ENCODE assay signal across 15 cellular contexts in genomic region chr18:31099490-31100230, GRCh38. TPM values are rescaled to one million over a fixed set of nuclear protein-coding genes. Genes with fewer than 3 reads are reported as not detected.
DNase-seq lines count a peak whose midpoint lies in the region; ATAC-seq and FAIRE-seq lines count a peak whose summit lies in the region.
"Had no signal": no experiment of that assay in that cellular context is flagged by ENCODE, and none has a peak within 500 bp of the region (broad histone marks: within the 10 kb centered on the region; RNA-seq: fewer than 3 reads in every experiment).

No MANE protein-coding gene starts in this region.

- H3K27ac ChIP-seq in HUES6 (ENCODE audit: low read depth, low read length), result no peak overlapping the region
- H3K27ac ChIP-seq in subcutaneous abdominal adipose tissue (ENCODE audit: low read depth, low read length), result no peak overlapping the region

- H3K36me3 ChIP-seq in HUES6 (ENCODE audit: control insufficient read depth, insufficient read depth, low read length), result no peaks in the 10 kb centered on the region
- H3K36me3 ChIP-seq in subcutaneous abdominal adipose tissue (ENCODE audit: control insufficient read depth in 5 of 5, insufficient read depth in 5 of 5, low read length in 5 of 5), result no peaks in the 10 kb centered on the region

- H3K9ac ChIP-seq in HUES6 (ENCODE audit: low read length), result peak overlapping the region; percentile 83
- no peak overlapping the region for H3K9ac ChIP-seq in subcutaneous abdominal adipose tissue (ENCODE audit: low read length in 5 of 5)

- peaks cover 29% of the 10 kb centered on the region for H3K4me1 ChIP-seq in HUES6 (ENCODE audit: control insufficient read depth, insufficient read depth, low read length)
- peaks cover 0 to 23% (median 18%) of the 10 kb centered on the region in 5 donors for H3K4me1 ChIP-seq in subcutaneous abdominal adipose tissue (ENCODE audit: control insufficient read depth in 5 of 5, insufficient read depth in 5 of 5, low read length in 5 of 5)

- ATAC-seq in left colon, result peak; percentile 59
- ATAC-seq: sciatic nerve; stimulated activated naive CD8-positive, alpha-beta T cell treated with anti-CD3 and anti-CD28 coated beads, Interleukin-15, amount 100 ng/mL, for 72 hours had no signal

- H3K27me3 ChIP-seq in HUES6 (ENCODE audit: control insufficient read depth, insufficient read depth, low read length), result no peaks in the 10 kb centered on the region
- peaks cover 0 to 4% (median 0%) of the 10 kb centered on the region in 5 donors for H3K27me3 ChIP-seq in subcutaneous abdominal adipose tissue (ENCODE audit: control insufficient read depth in 5 of 5, insufficient read depth in 4 of 5, low read length in 5 of 5)

- FAIRE-seq in colon (lab: Jason Lieb, UNC), result peak; percentile 55

- intact Hi-C loops in left colon (cut with DNase I, micrococcal nuclease), result no loop called here

- peak; percentile 26 to 29 for DNase-seq in left colon
- no peak for DNase-seq in middle frontal gyrus (ENCODE audit: extremely low spot score, low spot score)
- no peak for DNase-seq in activated naive CD4-positive, alpha-beta T cell treated with anti-CD3 and anti-CD28 coated beads, Interleukin-2, amount 50 U/mL, for 16 hours
- DNase-seq in SW 1271 (lab: John Stamatoyannopoulos, UW), result no peak
- DNase-seq: activated naive CD8-positive, alpha-beta T cell treated with anti-CD3 and anti-CD28 coated beads for 36 hours; CD4-positive, alpha-beta T cell; mesenchymal stem cell; NCI-H146; NCI-H774; SHP77; stimulated activated naive CD8-positive, alpha-beta T cell treated with anti-CD3 and anti-CD28 coated beads, Interleukin-15, amount 100 ng/mL, for 72 hours had no signal

- H3K4me3 ChIP-seq in HUES6 (ENCODE audit: low read depth, low read length) (peak overlapping the region; percentile 86), subcutaneous abdominal adipose tissue (ENCODE audit: low read depth in 1 of 5, low read length in 5 of 5) (peak overlapping the region in 4 of 5 donors; percentile 71 to 78 (median 75))

- H3K9me3 ChIP-seq in HUES6 (ENCODE audit: control insufficient read depth, insufficient read depth, low read depth, low read length) (no peaks in the 10 kb centered on the region), subcutaneous abdominal adipose tissue (ENCODE audit: control insufficient read depth in 5 of 5, low read length in 5 of 5) (no peaks in the 10 kb centered on the region)

RNA-seq across cellular contexts. Expression of gene DSC2, which starts 2.6 kb away (rescaled TPM):
- 100 to 1,000 TPM; 177 to 261 TPM for total RNA-seq in left colon
- total RNA-seq: CD4-positive, alpha-beta T cell had no signal

RNA-seq across cellular contexts. Expression of gene DSC3, which starts 57.1 kb away (rescaled TPM):
- under 1 TPM; 0.22 to 0.34 TPM for total RNA-seq in left colon
- total RNA-seq: CD4-positive, alpha-beta T cell had no signal

Comparison
In these comparisons a context has a peak if more than half of its experiments do, and no peak if none do; other contexts are left out.
1. DNase-seq: peak in left colon (2 of 2); none in middle frontal gyrus (single experiment), activated naive CD4-positive, alpha-beta T cell treated with anti-CD3 and anti-CD28 coated beads, Interleukin-2, amount 50 U/mL, for 16 hours (single experiment) and SW 1271 (0 of 2).